23 cellular contexts compared by ENCODE assay signal in genomic region chr17:36752096-36752888, GRCh38.
A peak's percentile ranks its signal among the peaks of the same experiment; 100 is the strongest.
DNase-seq lines count a peak whose midpoint lies in the region; ATAC-seq, FAIRE-seq and TF ChIP-seq lines count a peak whose summit lies in the region.
"Had no signal": no experiment of that assay in that cellular context is flagged by ENCODE, and none has a peak within 500 bp of the region (broad histone marks: within the 10 kb centered on the region; RNA-seq: fewer than 3 reads in every experiment).

No MANE protein-coding gene starts in this region.

- peak overlapping the region; percentile 84 for H2BK5ac ChIP-seq in neuronal stem cell (ENCODE audit: low read length)

- no peak for TF ChIP-seq RAD21 in HepG2 (CRISPR knock-in tag; IDR thresholded peaks at IDR 0.05)

- CTCF ChIA-PET in HepG2 (lab: Yijun Ruan, JAX; ENCODE audit: low intra/inter-chr PET ratio, low total read pairs): no interaction called here

- no peaks in the 10 kb centered on the region for H3K79me1 ChIP-seq in neuronal stem cell (ENCODE audit: low read depth, low read length)

- no TSS peak for BruUV-seq in HepG2 (replicated peaks; lab: Mats Ljungman, UMichigan)

- no peak overlapping the region for H3K4me3 ChIP-seq in HepG2 (replicated peaks in 1 of 3; ENCODE audit: insufficient read depth in 1 of 3, low read depth in 2 of 3, low read length in 3 of 3)
- no peak overlapping the region for H3K4me3 ChIP-seq in right lobe of liver
- no peak overlapping the region for H3K4me3 ChIP-seq in neuronal stem cell (ENCODE audit: low read length in 2 of 2)
- no peak overlapping the region for H3K4me3 ChIP-seq in testis
- H3K4me3 ChIP-seq: GM23338, PC-9 had no signal

- no peak overlapping the region for H2BK120ac ChIP-seq in neuronal stem cell (ENCODE audit: low read depth, low read length)

- H3K18ac ChIP-seq in neuronal stem cell (ENCODE audit: low read length): peak overlapping the region; percentile 35

- H3K9ac ChIP-seq in HepG2 (ENCODE audit: insufficient read depth, low read depth, low read length) (no peak overlapping the region), neuronal stem cell (ENCODE audit: low read depth, low read length, poor library complexity) (peak overlapping the region; percentile 54)
- H3K9ac ChIP-seq: SK-N-SH had no signal

- H4K91ac ChIP-seq in neuronal stem cell (ENCODE audit: low read depth, low read length, poor library complexity): no peak overlapping the region

- peak overlapping the region; percentile 92 for H2AK5ac ChIP-seq in neuronal stem cell (ENCODE audit: low read depth, low read length)

- H3K4me2 ChIP-seq in HepG2 (ENCODE audit: low read depth, low read length): no peak overlapping the region
- no peak overlapping the region for H3K4me2 ChIP-seq in neuronal stem cell (ENCODE audit: insufficient read depth, low read length, poor library complexity, severe bottlenecking)
- H3K4me2 ChIP-seq: GM23338, PC-9, SK-N-SH had no signal

- 12% methylated on average over 7 of the region's 10 CpGs for WGBS in HepG2 (ENCODE audit: low lambda C conversion rate)
- 68% methylated on average over 7 of the region's 10 CpGs for WGBS in right lobe of liver (ENCODE audit: insufficient coverage, low coverage, low lambda C conversion rate, missing lambda C conversion rate)
- WGBS in neuronal stem cell (ENCODE audit: extremely low coverage in 2 of 2, insufficient read length in 2 of 2, insufficient replicate concordance in 1 of 2), 2 donors: no CpG with 5 or more reads among the region's 10 CpGs
- 80 to 83% methylated on average over 10 of the region's 10 CpGs for WGBS in testis, 2 donors

- no peak for ATAC-seq in HepG2
- no peak for ATAC-seq in right lobe of liver
- peak; percentile 96 for ATAC-seq in left colon
- ATAC-seq in GM18498 (IDR thresholded peaks at IDR 0.05; ENCODE audit: unreplicated experiment): no peak
- ATAC-seq: GM23338, HCT116 had no signal

- TF ChIP-seq CTCF in HepG2 (CRISPR knock-in tag; IDR thresholded peaks at IDR 0.05) (no peak), right lobe of liver (IDR thresholded peaks at IDR 0.05) (no peak), testis (IDR thresholded peaks at IDR 0.05) (no peak)

- intact Hi-C loops in HepG2 (cut with micrococcal nuclease; ENCODE audit: unreplicated experiment): no loop called here
- intact Hi-C loops in right lobe of liver (cut with DNase I): no loop called here
- intact Hi-C loops in left colon (cut with DNase I, micrococcal nuclease): no loop called here
- intact Hi-C loops in testis (cut with DNase I; ENCODE audit: low total_unique reads): no loop called here
- intact Hi-C loops in head of caudate nucleus (cut with DNase I): no loop called here

- TF ChIP-seq POLR2A in HepG2 (IDR thresholded peaks at IDR 0.05; ENCODE audit: insufficient read depth in 1 of 2, low read depth in 2 of 2, low read length in 2 of 2): no peak
- no peak for TF ChIP-seq POLR2A in right lobe of liver (IDR thresholded peaks at IDR 0.05)
- TF ChIP-seq POLR2A in testis (IDR thresholded peaks at IDR 0.05): no peak

- H4K20me1 ChIP-seq in HepG2 (ENCODE audit: insufficient read depth, low read length): no peaks in the 10 kb centered on the region

- H3K14ac ChIP-seq in neuronal stem cell (ENCODE audit: low read length): peak overlapping the region; percentile 94

- H2BK12ac ChIP-seq in neuronal stem cell (ENCODE audit: low read length): peak overlapping the region; percentile 82

- no peak overlapping the region for H3K27ac ChIP-seq in HepG2 (ENCODE audit: extremely low read length, insufficient read depth, low read length)
- no peak overlapping the region for H3K27ac ChIP-seq in right lobe of liver
- no peak overlapping the region for H3K27ac ChIP-seq in neuronal stem cell (replicated peaks; ENCODE audit: low read length)
- H3K27ac ChIP-seq in testis: no peak overlapping the region
- H3K27ac ChIP-seq: PC-9 had no signal

- POLR2A ChIA-PET in HepG2 (lab: Yijun Ruan, JAX): no interaction called here

- H3K79me2 ChIP-seq in HepG2 (ENCODE audit: insufficient read depth, low read length): no peaks in the 10 kb centered on the region

- peaks cover 6 to 44% of the 10 kb centered on the region in 2 experiments; a peak in 3 of 5 replicates for H3K27me3 ChIP-seq in HepG2 (ENCODE audit: control insufficient read depth in 1 of 2, insufficient read depth in 2 of 2, low read length in 2 of 2)
- H3K27me3 ChIP-seq in right lobe of liver: no peaks in the 10 kb centered on the region
- peaks cover 0 to 10% (median 0%) of the 10 kb centered on the region in 3 experiments for H3K27me3 ChIP-seq in neuronal stem cell (ENCODE audit: control insufficient read depth in 3 of 3, insufficient read depth in 3 of 3, low read depth in 1 of 3, low read length in 3 of 3)
- H3K27me3 ChIP-seq in testis: no peaks in the 10 kb centered on the region

- H2BK15ac ChIP-seq in neuronal stem cell (ENCODE audit: low read length): no peak overlapping the region

- in situ Hi-C loops in HepG2 (cut with HindIII; ENCODE audit: extremely low pct_ligation_motif_present, low pct_unique_long_range_greater_than_20kb): no loop called here

- FAIRE-seq in HepG2 (lab: Jason Lieb, UNC): no peak
- FAIRE-seq: A204.1, D721Med, HTR-8/SVneo had no signal

- H3K23ac ChIP-seq in neuronal stem cell (ENCODE audit: low read depth, low read length, poor library complexity): peak overlapping the region; percentile 82

- DNase-seq in HepG2 (ENCODE audit: low spot score): no peak
- DNase-seq in right lobe of liver: no peak
- peak; percentile 53 to 54 for DNase-seq in left colon
- no peak for DNase-seq in neuronal stem cell (ENCODE audit: low spot score)
- DNase-seq in testis: no peak
- no peak for DNase-seq in head of caudate nucleus
- DNase-seq: DMS79, Karpas-422, MV-4-11, NCI-H1105 treated with DMSO at 0.1 percent for 48 hours, NCI-H2029 treated with DMSO at 0.1 percent for 48 hours, NCI-H2171, NCI-H345, NCI-H524 treated with DMSO at 0.1 percent for 48 hours, SIG-M5, SK-N-SH had no signal

- H3K36me3 ChIP-seq in HepG2 (replicated peaks in 1 of 2; ENCODE audit: control insufficient read depth in 1 of 2, insufficient read depth in 2 of 2, low read length in 2 of 2) (no peaks in the 10 kb centered on the region), right lobe of liver (no peaks in the 10 kb centered on the region), neuronal stem cell (replicated peaks in 1 of 2; ENCODE audit: control insufficient read depth in 2 of 2, insufficient read depth in 2 of 2, low read length in 2 of 2) (no peaks in the 10 kb centered on the region), testis (ENCODE audit: low read depth, missing control alignments) (no peaks in the 10 kb centered on the region)

- H2AFZ ChIP-seq in HepG2 (ENCODE audit: low read length) (no peak overlapping the region), neuronal stem cell (ENCODE audit: low read length) (no peak overlapping the region)
- H2AFZ ChIP-seq: GM23338, PC-9 had no signal

- no peak overlapping the region for H3K4ac ChIP-seq in neuronal stem cell (ENCODE audit: low read length)

- H3K9me3 ChIP-seq in HepG2 (ENCODE audit: low read length) (no peaks in the 10 kb centered on the region), right lobe of liver (no peaks in the 10 kb centered on the region), neuronal stem cell (replicated peaks in 1 of 2; ENCODE audit: control insufficient read depth in 2 of 2, insufficient read depth in 1 of 2, low read depth in 1 of 2, low read length in 2 of 2) (peaks cover 0 to 1% of the 10 kb centered on the region in 2 donors), testis (no peaks in the 10 kb centered on the region)
- H3K9me3 ChIP-seq: SK-N-SH had no signal

- no peak for TF ChIP-seq EP300 in HepG2 (IDR thresholded peaks at IDR 0.05; ENCODE audit: low read depth in 2 of 2, low read length in 2 of 2)
- no peak for TF ChIP-seq EP300 in HepG2 (CRISPR knock-in tag; IDR thresholded peaks at IDR 0.05; ENCODE audit: borderline replicate concordance)

- H4K8ac ChIP-seq in neuronal stem cell (ENCODE audit: low read depth, low read length): no peak overlapping the region

- no peaks in the 10 kb centered on the region for H3K4me1 ChIP-seq in HepG2 (ENCODE audit: insufficient read depth, low read length)
- H3K4me1 ChIP-seq in right lobe of liver: no peaks in the 10 kb centered on the region
- H3K4me1 ChIP-seq in neuronal stem cell (ENCODE audit: control insufficient read depth in 2 of 2, insufficient read depth in 1 of 2, low read depth in 1 of 2, low read length in 2 of 2): peaks cover 0 to 4% of the 10 kb centered on the region in 2 donors
- no peaks in the 10 kb centered on the region for H3K4me1 ChIP-seq in testis

TF ChIP-seq in HepG2, 621 proteins besides CTCF, POLR2A, EP300 and RAD21:
- TF ChIP-seq TFAP4 (IDR thresholded peaks at IDR 0.05; ENCODE audit: borderline replicate concordance, low read depth) (no peak), ZNF512 (CRISPR knock-in tag; IDR thresholded peaks at IDR 0.05) (no peak), MAFK (conservative IDR thresholded peaks at IDR 0.05 in 1 of 2, IDR thresholded peaks at IDR 0.05 in 1 of 2; ENCODE audit: low read length in 2 of 2) (peak; percentile 78 to 86), MAFF (IDR thresholded peaks at IDR 0.05; ENCODE audit: low read depth, low read length) (peak; percentile 81)
TF ChIP-seq in HepG2: peak in this region for 2.

Comparison
In these comparisons a context has a peak if more than half of its experiments do, and no peak if none do; other contexts are left out.
1. DNase-seq: peak in left colon (2 of 2); none in HepG2 (single experiment), right lobe of liver (0 of 3), neuronal stem cell (single experiment), testis (single experiment) and head of caudate nucleus (0 of 42).